31 cellular contexts compared by ENCODE assay signal in the genomic region with DNA sequence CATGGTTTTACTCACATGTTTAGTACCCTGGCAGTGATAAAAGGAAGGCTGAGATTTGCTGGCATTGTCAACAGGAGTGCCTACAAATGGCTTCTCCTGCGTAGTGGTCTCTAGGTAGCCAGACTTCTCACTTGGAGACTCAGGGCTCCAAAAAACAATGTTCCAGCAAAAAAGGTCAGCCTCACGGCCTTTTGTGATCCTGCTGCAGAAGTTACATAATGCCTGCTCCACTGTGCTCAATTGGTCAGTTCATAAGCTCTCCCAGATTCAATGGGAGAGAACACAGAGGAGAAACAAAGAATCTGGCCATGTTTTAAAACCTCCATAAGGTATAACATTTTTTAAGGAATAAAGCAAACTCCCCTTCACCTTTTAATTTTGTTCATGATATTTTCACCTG.
"Had no signal": no experiment of that assay in that cellular context is flagged by ENCODE, and none has a peak within 500 bp of the region (broad histone marks: within the 10 kb centered on the region; RNA-seq: fewer than 3 reads in every experiment).

No MANE protein-coding gene starts in this region.

- H3K4me3 Mint-ChIP-seq: activated naive CD8-positive, alpha-beta T cell; brain; dendritic cell treated with granulocyte-macrophage colony-stimulating factor and Interleukin-4, amounts not matched to agents 40 ng/mL and 50 ng/mL, for 4 days; endodermal cell; mesothelial cell of epicardium; natural killer cell; stimulated activated naive B cell treated with anti-CD40 and anti-IgM and Interleukin-4, amounts not matched to agents 10 μg/mL and 1 μg/mL and 100 μg/mL, for 72 hours; T-helper 1 cell treated with Interleukin-12 subunit alpha and Interleukin-12 subunit beta and Interleukin-4 antibody, amounts not matched to agents 30 μg/mL and 1 μg/mL, for 36 hours had no signal

- ATAC-seq: activated CD4-positive, CD25-positive, alpha-beta regulatory T cell treated with anti-CD3 and anti-CD28 coated beads, Interleukin-2, amount 50 U/mL, for 24 hours; left lung; natural killer cell; stimulated activated naive B cell treated with anti-CD40 and anti-IgM and Interleukin-4, amounts not matched to agents 10 μg/mL and 1 μg/mL and 100 μg/mL, for 72 hours; upper lobe of right lung had no signal

- DNase-seq: activated CD4-positive, alpha-beta T cell treated with anti-CD3 and anti-CD28 coated beads for 48 hours; activated CD4-positive, alpha-beta T cell treated with anti-CD3 and anti-CD28 coated beads, Interleukin-2, amount 50 U/mL, for 48 hours; activated CD8-positive, alpha-beta memory T cell treated with anti-CD3 and anti-CD28 coated beads for 24 hours; activated effector memory CD4-positive, alpha-beta T cell treated with Interleukin-2 at 50 U/mL for 16 hours; activated naive CD4-positive, alpha-beta T cell treated with Interleukin-2 at 50 U/mL for 16 hours; adrenal gland; aorta; endodermal cell; esophagus squamous epithelium; foreskin melanocyte; kidney glomerular epithelial cell; left lung; natural killer cell; ovary; retina; stimulated activated CD4-positive, alpha-beta T cell treated with anti-CD3 and anti-CD28 coated beads, Interleukin-15, amount 100 ng/mL, for 24 hours; stimulated activated CD4-positive, alpha-beta T cell treated with anti-CD3 and anti-CD28 coated beads, Interleukin-2, amount 100 ng/mL, for 24 hours; stimulated activated naive B cell treated with anti-CD40 and anti-IgM and Interleukin-4, amounts not matched to agents 10 μg/mL and 1 μg/mL and 100 μg/mL, for 72 hours; stomach; SW 1271; T-helper 9 cell; thyroid gland; upper lobe of right lung; WERI-Rb-1 had no signal

- H3K36me3 ChIP-seq: adrenal gland, esophagus squamous epithelium, left lung, ovary, prostate gland, stomach, upper lobe of right lung, WERI-Rb-1 had no signal

- H3K27ac ChIP-seq: adrenal gland, esophagus squamous epithelium, left lung, ovary, prostate gland, stomach, thyroid gland, upper lobe of right lung, WERI-Rb-1 had no signal

- H3K4me1 Mint-ChIP-seq: brain; endodermal cell; mesothelial cell of epicardium; natural killer cell; stimulated activated naive B cell treated with anti-CD40 and anti-IgM and Interleukin-4, amounts not matched to agents 10 μg/mL and 1 μg/mL and 100 μg/mL, for 72 hours had no signal

- H3K27ac Mint-ChIP-seq: activated naive CD8-positive, alpha-beta T cell; brain; dendritic cell treated with granulocyte-macrophage colony-stimulating factor and Interleukin-4, amounts not matched to agents 40 ng/mL and 50 ng/mL, for 4 days; endodermal cell; mesothelial cell of epicardium; natural killer cell; stimulated activated naive B cell treated with anti-CD40 and anti-IgM and Interleukin-4, amounts not matched to agents 10 μg/mL and 1 μg/mL and 100 μg/mL, for 72 hours; T-helper 1 cell treated with Interleukin-12 subunit alpha and Interleukin-12 subunit beta and Interleukin-4 antibody, amounts not matched to agents 30 μg/mL and 1 μg/mL, for 36 hours had no signal

- H3K27me3 ChIP-seq: adrenal gland, esophagus squamous epithelium, left lung, ovary, stomach, thyroid gland, upper lobe of right lung had no signal

- H3K36me3 Mint-ChIP-seq: activated naive CD8-positive, alpha-beta T cell; brain; natural killer cell had no signal

- H3K9me3 ChIP-seq: adrenal gland, esophagus squamous epithelium, ovary, prostate gland, thyroid gland, upper lobe of right lung had no signal

- H3K4me3 ChIP-seq: adrenal gland, esophagus squamous epithelium, left lung, ovary, prostate gland, stomach, thyroid gland, upper lobe of right lung had no signal

- H3K27me3 Mint-ChIP-seq: brain; dendritic cell treated with granulocyte-macrophage colony-stimulating factor and Interleukin-4, amounts not matched to agents 40 ng/mL and 50 ng/mL, for 4 days had no signal

- H3K4me1 ChIP-seq: adrenal gland, esophagus squamous epithelium, left lung, prostate gland, stomach, thyroid gland, upper lobe of right lung had no signal
